Comparison of ENCODE assay signal across 11 cellular contexts in the genomic region with DNA sequence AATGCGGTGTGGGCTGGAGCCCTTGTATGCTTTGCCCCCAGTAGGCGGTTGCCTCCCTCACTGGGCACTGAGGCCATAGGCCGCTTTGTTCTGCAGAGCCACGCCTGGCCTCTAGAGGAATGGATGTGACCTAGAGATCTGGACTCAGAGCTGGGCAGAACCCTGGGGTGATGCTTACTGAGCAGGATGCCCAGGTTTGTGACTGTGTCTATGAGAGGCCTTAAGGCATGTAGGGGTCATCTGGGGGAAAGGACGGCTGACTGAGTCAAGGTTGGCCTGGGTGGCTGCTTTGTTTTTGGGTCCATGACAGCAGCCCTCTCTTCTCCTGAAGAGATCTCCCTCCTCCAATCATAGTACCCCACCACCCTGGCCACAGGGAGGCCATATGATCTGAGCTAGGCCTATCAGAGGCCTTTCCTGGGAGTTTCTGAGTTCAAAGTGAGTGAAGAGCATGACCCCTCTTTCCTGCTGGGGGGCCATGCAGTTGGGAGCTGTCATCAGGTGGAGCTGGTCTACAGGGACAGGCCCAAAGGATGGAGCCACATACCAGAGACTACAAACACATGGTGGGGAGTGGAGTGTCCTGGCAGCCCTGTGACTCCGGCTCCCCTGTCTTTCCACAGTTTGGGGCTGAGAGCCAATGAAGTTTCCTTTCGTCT.
A peak's percentile ranks its signal among the peaks of the same experiment; 100 is the strongest.
DNase-seq lines count a peak whose midpoint lies in the region; ATAC-seq, FAIRE-seq and TF ChIP-seq lines count a peak whose summit lies in the region.
"Had no signal": no experiment of that assay in that cellular context is flagged by ENCODE, and none has a peak within 500 bp of the region (broad histone marks: within the 10 kb centered on the region; RNA-seq: fewer than 3 reads in every experiment).

No MANE protein-coding gene starts in this region.

- no peaks in the 10 kb centered on the region for H3K36me3 ChIP-seq in mucosa of rectum (ENCODE audit: control insufficient read depth in 2 of 2, insufficient read depth in 2 of 2, low read length in 2 of 2)
- H3K36me3 ChIP-seq in tibial nerve, result no peaks in the 10 kb centered on the region

- H3K27ac ChIP-seq in mucosa of rectum (ENCODE audit: low read depth in 2 of 2, low read length in 2 of 2) (peak overlapping the region; percentile 63 to 67), tibial nerve (peak overlapping the region; percentile 67 to 98 (median 96))

- no peak for ATAC-seq in activated T-cell treated with anti-CD3 and anti-CD28 coated beads, Interleukin-2, amount 50 U/mL, for 72 hours (replicated peaks in 1 of 2)
- ATAC-seq in activated T-cell treated with anti-CD3 and anti-CD28 coated beads, Interleukin-2, amount 50 U/mL, for 4 hours, result no peak
- no peak for ATAC-seq in HG03280 (IDR thresholded peaks at IDR 0.05; ENCODE audit: unreplicated experiment)

- DNase-seq in activated T-cell treated with anti-CD3 and anti-CD28 coated beads, Interleukin-2, amount 50 U/mL, for 72 hours, result no peak
- no peak for DNase-seq in activated T-cell treated with anti-CD3 and anti-CD28 coated beads, Interleukin-2, amount 50 U/mL, for 4 hours
- DNase-seq in tibial nerve (ENCODE audit: low spot score in 2 of 2) (no peak), GM20000 (ENCODE audit: low spot score) (no peak), RCC 7860 (ENCODE audit: low spot score) (no peak)
- DNase-seq: DND-41, MV-4-11, NCI-H510A had no signal

- no peaks in the 10 kb centered on the region for H3K9me3 ChIP-seq in mucosa of rectum (ENCODE audit: control insufficient read depth in 2 of 2, low read length in 2 of 2)
- H3K9me3 ChIP-seq in tibial nerve, result peaks cover 0 to 6% (median 0%) of the 10 kb centered on the region in 4 donors

- H3K4me3 ChIP-seq in mucosa of rectum (ENCODE audit: low read length in 2 of 2) (no peak overlapping the region), tibial nerve (no peak overlapping the region)

- FAIRE-seq in RCC 7860 (lab: Jason Lieb, UNC), result no peak

- H3K36me3 Mint-ChIP-seq in activated T-cell treated with anti-CD3 and anti-CD28 coated beads, Interleukin-2, amount 50 U/mL, for 72 hours (ENCODE audit: insufficient read depth in 2 of 2), result peaks cover 16 to 26% of the 10 kb centered on the region in 2 donors
- peaks cover 4% of the 10 kb centered on the region for H3K36me3 Mint-ChIP-seq in activated T-cell treated with anti-CD3 and anti-CD28 coated beads, Interleukin-2, amount 50 U/mL, for 4 hours (ENCODE audit: insufficient read depth)
- H3K36me3 Mint-ChIP-seq in brain, result peaks cover 6% of the 10 kb centered on the region

- TF ChIP-seq POLR2A in tibial nerve (IDR thresholded peaks at IDR 0.05), result no peak

- H3K4me1 ChIP-seq in mucosa of rectum (ENCODE audit: control insufficient read depth in 2 of 2, insufficient read depth in 2 of 2, low read length in 2 of 2) (peaks cover 54 to 67% of the 10 kb centered on the region in 2 donors), tibial nerve (peaks cover 0 to 65% (median 58%) of the 10 kb centered on the region in 4 donors)

- TF ChIP-seq EP300 in tibial nerve (IDR thresholded peaks at IDR 0.05), result no peak

- no peak overlapping the region for H3K9ac ChIP-seq in mucosa of rectum (ENCODE audit: low read depth in 1 of 2, low read length in 2 of 2)

- no peaks in the 10 kb centered on the region for H3K27me3 Mint-ChIP-seq in activated T-cell treated with anti-CD3 and anti-CD28 coated beads, Interleukin-2, amount 50 U/mL, for 72 hours (ENCODE audit: low read depth)
- H3K27me3 Mint-ChIP-seq in activated T-cell treated with anti-CD3 and anti-CD28 coated beads, Interleukin-2, amount 50 U/mL, for 4 hours (ENCODE audit: low read depth), result no peaks in the 10 kb centered on the region
- H3K27me3 Mint-ChIP-seq in brain, result peaks cover 14% of the 10 kb centered on the region

- H3K4me3 Mint-ChIP-seq in activated T-cell treated with anti-CD3 and anti-CD28 coated beads, Interleukin-2, amount 50 U/mL, for 72 hours, result peak overlapping the region in 1 of 2 donors; percentile 34
- no peak overlapping the region for H3K4me3 Mint-ChIP-seq in activated T-cell treated with anti-CD3 and anti-CD28 coated beads, Interleukin-2, amount 50 U/mL, for 4 hours
- peak overlapping the region in 1 of 5 experiments; percentile 10 for H3K4me3 Mint-ChIP-seq in brain

- TF ChIP-seq CTCF in brain (conservative IDR thresholded peaks at IDR 0.05) (no peak), tibial nerve (IDR thresholded peaks at IDR 0.05) (no peak), GM20000 (IDR thresholded peaks at IDR 0.05; ENCODE audit: extremely low read depth, missing control alignments) (no peak)

- H3K9me3 Mint-ChIP-seq in activated T-cell treated with anti-CD3 and anti-CD28 coated beads, Interleukin-2, amount 50 U/mL, for 72 hours, result peaks cover 6 to 12% of the 10 kb centered on the region in 2 donors
- H3K9me3 Mint-ChIP-seq in activated T-cell treated with anti-CD3 and anti-CD28 coated beads, Interleukin-2, amount 50 U/mL, for 4 hours, result peaks cover 11% of the 10 kb centered on the region
- H3K9me3 Mint-ChIP-seq in brain, result peaks cover 15 to 23% (median 21%) of the 10 kb centered on the region in 5 experiments

- H3K27me3 ChIP-seq in mucosa of rectum (ENCODE audit: control insufficient read depth in 2 of 2, insufficient read depth in 2 of 2, low read length in 2 of 2), result no peaks in the 10 kb centered on the region
- no peaks in the 10 kb centered on the region for H3K27me3 ChIP-seq in tibial nerve

- H3K27ac Mint-ChIP-seq in activated T-cell treated with anti-CD3 and anti-CD28 coated beads, Interleukin-2, amount 50 U/mL, for 72 hours, result peak overlapping the region; percentile 50
- H3K27ac Mint-ChIP-seq in brain, result peak overlapping the region in 3 of 5 experiments; percentile 38 to 88 (median 79)

- peaks cover 100% of the 10 kb centered on the region for H3K4me1 Mint-ChIP-seq in activated T-cell treated with anti-CD3 and anti-CD28 coated beads, Interleukin-2, amount 50 U/mL, for 72 hours (ENCODE audit: low read depth)
- H3K4me1 Mint-ChIP-seq in activated T-cell treated with anti-CD3 and anti-CD28 coated beads, Interleukin-2, amount 50 U/mL, for 4 hours (ENCODE audit: low read depth), result peaks cover 45% of the 10 kb centered on the region
- peaks cover 64% of the 10 kb centered on the region for H3K4me1 Mint-ChIP-seq in brain

- WGBS in tibial nerve, 2 donors, result 70 to 82% methylated on average over 7 of the region's 7 CpGs
